1 cellular context compared by ENCODE assay signal in genomic region chr2:24831736-24832421, GRCh38.
TF ChIP-seq lines count a peak whose summit lies in the region.

No MANE protein-coding gene starts in this region.

TF ChIP-seq in SK-N-SH, 30 proteins besides CTCF, POLR2A, EP300 and RAD21 (continued from another document):
- TF ChIP-seq, protein P1, sequence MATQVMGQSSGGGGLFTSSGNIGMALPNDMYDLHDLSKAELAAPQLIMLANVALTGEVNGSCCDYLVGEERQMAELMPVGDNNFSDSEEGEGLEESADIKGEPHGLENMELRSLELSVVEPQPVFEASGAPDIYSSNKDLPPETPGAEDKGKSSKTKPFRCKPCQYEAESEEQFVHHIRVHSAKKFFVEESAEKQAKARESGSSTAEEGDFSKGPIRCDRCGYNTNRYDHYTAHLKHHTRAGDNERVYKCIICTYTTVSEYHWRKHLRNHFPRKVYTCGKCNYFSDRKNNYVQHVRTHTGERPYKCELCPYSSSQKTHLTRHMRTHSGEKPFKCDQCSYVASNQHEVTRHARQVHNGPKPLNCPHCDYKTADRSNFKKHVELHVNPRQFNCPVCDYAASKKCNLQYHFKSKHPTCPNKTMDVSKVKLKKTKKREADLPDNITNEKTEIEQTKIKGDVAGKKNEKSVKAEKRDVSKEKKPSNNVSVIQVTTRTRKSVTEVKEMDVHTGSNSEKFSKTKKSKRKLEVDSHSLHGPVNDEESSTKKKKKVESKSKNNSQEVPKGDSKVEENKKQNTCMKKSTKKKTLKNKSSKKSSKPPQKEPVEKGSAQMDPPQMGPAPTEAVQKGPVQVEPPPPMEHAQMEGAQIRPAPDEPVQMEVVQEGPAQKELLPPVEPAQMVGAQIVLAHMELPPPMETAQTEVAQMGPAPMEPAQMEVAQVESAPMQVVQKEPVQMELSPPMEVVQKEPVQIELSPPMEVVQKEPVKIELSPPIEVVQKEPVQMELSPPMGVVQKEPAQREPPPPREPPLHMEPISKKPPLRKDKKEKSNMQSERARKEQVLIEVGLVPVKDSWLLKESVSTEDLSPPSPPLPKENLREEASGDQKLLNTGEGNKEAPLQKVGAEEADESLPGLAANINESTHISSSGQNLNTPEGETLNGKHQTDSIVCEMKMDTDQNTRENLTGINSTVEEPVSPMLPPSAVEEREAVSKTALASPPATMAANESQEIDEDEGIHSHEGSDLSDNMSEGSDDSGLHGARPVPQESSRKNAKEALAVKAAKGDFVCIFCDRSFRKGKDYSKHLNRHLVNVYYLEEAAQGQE (IDR thresholded peaks at IDR 0.05; ENCODE audit: low read depth, low read length): no peak
- TF ChIP-seq RFX5 (IDR thresholded peaks at IDR 0.05; ENCODE audit: low read length): no peak
- no peak for TF ChIP-seq USF2 (IDR thresholded peaks at IDR 0.05; ENCODE audit: borderline replicate concordance, low read depth, low read length)
- no peak for TF ChIP-seq EZH2phosphoT487 (IDR thresholded peaks at IDR 0.05; ENCODE audit: borderline replicate concordance, low read depth)
- no peak for TF ChIP-seq ELF1 (IDR thresholded peaks at IDR 0.05)
- TF ChIP-seq GATA2 (CRISPR knock-in tag; IDR thresholded peaks at IDR 0.05): no peak
- no peak for TF ChIP-seq RXRA (IDR thresholded peaks at IDR 0.05; ENCODE audit: borderline replicate concordance, low read depth)
- no peak for TF ChIP-seq FOSL2 (IDR thresholded peaks at IDR 0.05; ENCODE audit: borderline replicate concordance, low read depth)
- TF ChIP-seq, protein P2, sequence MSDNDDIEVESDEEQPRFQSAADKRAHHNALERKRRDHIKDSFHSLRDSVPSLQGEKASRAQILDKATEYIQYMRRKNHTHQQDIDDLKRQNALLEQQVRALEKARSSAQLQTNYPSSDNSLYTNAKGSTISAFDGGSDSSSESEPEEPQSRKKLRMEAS (IDR thresholded peaks at IDR 0.05; ENCODE audit: low read depth): no peak
- no peak for TF ChIP-seq YY1 (IDR thresholded peaks at IDR 0.05; ENCODE audit: low read depth)
- no peak for TF ChIP-seq GABPA (IDR thresholded peaks at IDR 0.05; ENCODE audit: low read depth)
- TF ChIP-seq MXI1 (IDR thresholded peaks at IDR 0.05; ENCODE audit: low read depth, low read length): no peak
